Comparison of ENCODE assay signal across 1 cellular context in genomic region chr16:85612801-85613608, GRCh38.
TF ChIP-seq lines count a peak whose summit lies in the region.

GSE1 (plus strand) TSS chr16:85613322; CDS start chr16:85613392, 70 bp downstream.

TF ChIP-seq in K562, 482 proteins besides CTCF, POLR2A, EP300 and RAD21 (continued from another document and continues in another):
- TF ChIP-seq NKRF (IDR thresholded peaks at IDR 0.05; ENCODE audit: borderline replicate concordance) (peak; percentile 68; the same call in 1 of the 2 replicates), USF2 (CRISPR knock-in tag; IDR thresholded peaks at IDR 0.05) (peak; percentile 34; the same call in 1 of the 2 replicates), POLR2AphosphoS5 (IDR thresholded peaks at IDR 0.05; ENCODE audit: control insufficient read depth, insufficient read depth, low read depth, low read length) (peak; percentile 71), ELF4 (CRISPR knock-in tag; IDR thresholded peaks at IDR 0.05) (no peak), MTA1 (IDR thresholded peaks at IDR 0.05; ENCODE audit: borderline replicate concordance) (peak; percentile 71; the same call in 1 of the 2 replicates), ERF (CRISPR knock-in tag; IDR thresholded peaks at IDR 0.05) (peak; percentile 87; the same call in 1 of the 2 replicates), ETV5 (CRISPR knock-in tag; IDR thresholded peaks at IDR 0.05; ENCODE audit: low read depth) (peak; percentile 65; the same call in 1 of the 2 replicates), MAX (CRISPR knock-in tag; IDR thresholded peaks at IDR 0.05) (peak; percentile 78), ZNF444 (CRISPR knock-in tag; IDR thresholded peaks at IDR 0.05) (peak; percentile 58; the same call in 1 of the 2 replicates), TEAD4 (IDR thresholded peaks at IDR 0.05; ENCODE audit: low read length) (peak; percentile 74), TEAD4 (CRISPR knock-in tag; IDR thresholded peaks at IDR 0.05; ENCODE audit: borderline replicate concordance) (no peak), TRIM24 (IDR thresholded peaks at IDR 0.05) (peak; percentile 40 to 64; a peak in 3 of 4 replicates), MTA3 (IDR thresholded peaks at IDR 0.05; ENCODE audit: borderline replicate concordance) (peak; percentile 89), LCOR (CRISPR knock-in tag; IDR thresholded peaks at IDR 0.05) (peak; percentile 81; the same call in 1 of the 2 replicates), ETS1 (conservative IDR thresholded peaks at IDR 0.05; ENCODE audit: control insufficient read depth, low read depth, low read length) (peak; percentile 77), GATAD2B (IDR thresholded peaks at IDR 0.05; ENCODE audit: borderline replicate concordance) (peak; percentile 84), POLR2G (IDR thresholded peaks at IDR 0.05; ENCODE audit: low read depth, low read length) (peak; percentile 87), MCM3 (IDR thresholded peaks at IDR 0.05) (no peak), BRD4 (IDR thresholded peaks at IDR 0.05) (peak; percentile 80), FOXM1 (IDR thresholded peaks at IDR 0.05; ENCODE audit: low read depth) (peak; percentile 56; the same call in 1 of the 2 replicates), FOXM1 (CRISPR knock-in tag; IDR thresholded peaks at IDR 0.05; ENCODE audit: low read depth) (no peak), GABPB1 (CRISPR knock-in tag; IDR thresholded peaks at IDR 0.05) (peak; percentile 66; the same call in 1 of the 2 replicates), RUNX1 (IDR thresholded peaks at IDR 0.05; ENCODE audit: low read depth) (no peak), CCNT2 (IDR thresholded peaks at IDR 0.05; ENCODE audit: borderline replicate concordance, extremely low read depth, insufficient read length, low read depth, low read length) (peak; percentile 100), CBX8 (IDR thresholded peaks at IDR 0.05; ENCODE audit: borderline replicate concordance, extremely low read depth, low read depth, low read length, poor library complexity, severe bottlenecking) (no peak), FIP1L1 (IDR thresholded peaks at IDR 0.05; ENCODE audit: low read depth, low read length, poor library complexity, severe bottlenecking) (peak; percentile 81), EGR1 (conservative IDR thresholded peaks at IDR 0.05) (peak; percentile 99), FOS (IDR thresholded peaks at IDR 0.05; ENCODE audit: extremely low read depth, insufficient read length) (no peak), ZNF830 (CRISPR knock-in tag; IDR thresholded peaks at IDR 0.05) (no peak), KDM1A (IDR thresholded peaks at IDR 0.05) (peak; percentile 79 to 91), NR3C1 (CRISPR knock-in tag; IDR thresholded peaks at IDR 0.05) (no peak), ZEB2 (IDR thresholded peaks at IDR 0.05) (peak; percentile 94), TAL1 (IDR thresholded peaks at IDR 0.05) (peak; percentile 80), ZBTB17 (CRISPR knock-in tag; IDR thresholded peaks at IDR 0.05) (0 out of 2 replicates have a peak, but pooled peaks have one; percentile 16), U2AF1 (optimal IDR thresholded peaks at IDR 0.05; ENCODE audit: low read depth, low read length) (peak; percentile 57)
- TF ChIP-seq, protein P1, sequence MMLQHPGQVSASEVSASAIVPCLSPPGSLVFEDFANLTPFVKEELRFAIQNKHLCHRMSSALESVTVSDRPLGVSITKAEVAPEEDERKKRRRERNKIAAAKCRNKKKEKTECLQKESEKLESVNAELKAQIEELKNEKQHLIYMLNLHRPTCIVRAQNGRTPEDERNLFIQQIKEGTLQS (IDR thresholded peaks at IDR 0.05) = 0 out of 2 replicates have a peak, but pooled peaks have one; percentile 46
- TF ChIP-seq, protein P1 (CRISPR knock-in tag; conservative IDR thresholded peaks at IDR 0.05) = no peak
- TF ChIP-seq, protein P2, sequence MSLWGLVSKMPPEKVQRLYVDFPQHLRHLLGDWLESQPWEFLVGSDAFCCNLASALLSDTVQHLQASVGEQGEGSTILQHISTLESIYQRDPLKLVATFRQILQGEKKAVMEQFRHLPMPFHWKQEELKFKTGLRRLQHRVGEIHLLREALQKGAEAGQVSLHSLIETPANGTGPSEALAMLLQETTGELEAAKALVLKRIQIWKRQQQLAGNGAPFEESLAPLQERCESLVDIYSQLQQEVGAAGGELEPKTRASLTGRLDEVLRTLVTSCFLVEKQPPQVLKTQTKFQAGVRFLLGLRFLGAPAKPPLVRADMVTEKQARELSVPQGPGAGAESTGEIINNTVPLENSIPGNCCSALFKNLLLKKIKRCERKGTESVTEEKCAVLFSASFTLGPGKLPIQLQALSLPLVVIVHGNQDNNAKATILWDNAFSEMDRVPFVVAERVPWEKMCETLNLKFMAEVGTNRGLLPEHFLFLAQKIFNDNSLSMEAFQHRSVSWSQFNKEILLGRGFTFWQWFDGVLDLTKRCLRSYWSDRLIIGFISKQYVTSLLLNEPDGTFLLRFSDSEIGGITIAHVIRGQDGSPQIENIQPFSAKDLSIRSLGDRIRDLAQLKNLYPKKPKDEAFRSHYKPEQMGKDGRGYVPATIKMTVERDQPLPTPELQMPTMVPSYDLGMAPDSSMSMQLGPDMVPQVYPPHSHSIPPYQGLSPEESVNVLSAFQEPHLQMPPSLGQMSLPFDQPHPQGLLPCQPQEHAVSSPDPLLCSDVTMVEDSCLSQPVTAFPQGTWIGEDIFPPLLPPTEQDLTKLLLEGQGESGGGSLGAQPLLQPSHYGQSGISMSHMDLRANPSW (CRISPR knock-in tag; IDR thresholded peaks at IDR 0.05) = 0 out of 2 replicates have a peak, but pooled peaks have one; percentile 75
- TF ChIP-seq, protein P3, sequence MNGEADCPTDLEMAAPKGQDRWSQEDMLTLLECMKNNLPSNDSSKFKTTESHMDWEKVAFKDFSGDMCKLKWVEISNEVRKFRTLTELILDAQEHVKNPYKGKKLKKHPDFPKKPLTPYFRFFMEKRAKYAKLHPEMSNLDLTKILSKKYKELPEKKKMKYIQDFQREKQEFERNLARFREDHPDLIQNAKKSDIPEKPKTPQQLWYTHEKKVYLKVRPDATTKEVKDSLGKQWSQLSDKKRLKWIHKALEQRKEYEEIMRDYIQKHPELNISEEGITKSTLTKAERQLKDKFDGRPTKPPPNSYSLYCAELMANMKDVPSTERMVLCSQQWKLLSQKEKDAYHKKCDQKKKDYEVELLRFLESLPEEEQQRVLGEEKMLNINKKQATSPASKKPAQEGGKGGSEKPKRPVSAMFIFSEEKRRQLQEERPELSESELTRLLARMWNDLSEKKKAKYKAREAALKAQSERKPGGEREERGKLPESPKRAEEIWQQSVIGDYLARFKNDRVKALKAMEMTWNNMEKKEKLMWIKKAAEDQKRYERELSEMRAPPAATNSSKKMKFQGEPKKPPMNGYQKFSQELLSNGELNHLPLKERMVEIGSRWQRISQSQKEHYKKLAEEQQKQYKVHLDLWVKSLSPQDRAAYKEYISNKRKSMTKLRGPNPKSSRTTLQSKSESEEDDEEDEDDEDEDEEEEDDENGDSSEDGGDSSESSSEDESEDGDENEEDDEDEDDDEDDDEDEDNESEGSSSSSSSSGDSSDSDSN (IDR thresholded peaks at IDR 0.05; ENCODE audit: borderline replicate concordance in 1 of 2, low read depth in 2 of 2, low read length in 2 of 2) = peak; percentile 65 to 83; a peak in 1 of 4 replicates
- TF ChIP-seq, protein P4, sequence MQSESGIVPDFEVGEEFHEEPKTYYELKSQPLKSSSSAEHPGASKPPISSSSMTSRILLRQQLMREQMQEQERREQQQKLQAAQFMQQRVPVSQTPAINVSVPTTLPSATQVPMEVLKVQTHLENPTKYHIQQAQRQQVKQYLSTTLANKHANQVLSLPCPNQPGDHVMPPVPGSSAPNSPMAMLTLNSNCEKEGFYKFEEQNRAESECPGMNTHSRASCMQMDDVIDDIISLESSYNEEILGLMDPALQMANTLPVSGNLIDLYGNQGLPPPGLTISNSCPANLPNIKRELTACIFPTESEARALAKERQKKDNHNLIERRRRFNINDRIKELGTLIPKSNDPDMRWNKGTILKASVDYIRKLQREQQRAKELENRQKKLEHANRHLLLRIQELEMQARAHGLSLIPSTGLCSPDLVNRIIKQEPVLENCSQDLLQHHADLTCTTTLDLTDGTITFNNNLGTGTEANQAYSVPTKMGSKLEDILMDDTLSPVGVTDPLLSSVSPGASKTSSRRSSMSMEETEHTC (IDR thresholded peaks at IDR 0.05) = no peak
- TF ChIP-seq, protein P5, sequence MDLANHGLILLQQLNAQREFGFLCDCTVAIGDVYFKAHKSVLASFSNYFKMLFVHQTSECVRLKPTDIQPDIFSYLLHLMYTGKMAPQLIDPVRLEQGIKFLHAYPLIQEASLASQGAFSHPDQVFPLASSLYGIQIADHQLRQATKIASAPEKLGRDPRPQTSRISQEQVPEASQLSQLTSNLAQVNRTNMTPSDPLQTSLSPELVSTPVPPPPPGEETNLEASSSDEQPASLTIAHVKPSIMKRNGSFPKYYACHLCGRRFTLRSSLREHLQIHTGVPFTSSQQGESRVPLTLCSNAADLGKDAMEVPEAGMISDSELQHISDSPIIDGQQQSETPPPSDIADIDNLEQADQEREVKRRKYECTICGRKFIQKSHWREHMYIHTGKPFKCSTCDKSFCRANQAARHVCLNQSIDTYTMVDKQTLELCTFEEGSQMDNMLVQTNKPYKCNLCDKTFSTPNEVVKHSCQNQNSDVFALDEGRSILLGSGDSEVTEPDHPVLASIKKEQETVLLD (IDR thresholded peaks at IDR 0.05) = peak; percentile 74
